In the genomic region with DNA sequence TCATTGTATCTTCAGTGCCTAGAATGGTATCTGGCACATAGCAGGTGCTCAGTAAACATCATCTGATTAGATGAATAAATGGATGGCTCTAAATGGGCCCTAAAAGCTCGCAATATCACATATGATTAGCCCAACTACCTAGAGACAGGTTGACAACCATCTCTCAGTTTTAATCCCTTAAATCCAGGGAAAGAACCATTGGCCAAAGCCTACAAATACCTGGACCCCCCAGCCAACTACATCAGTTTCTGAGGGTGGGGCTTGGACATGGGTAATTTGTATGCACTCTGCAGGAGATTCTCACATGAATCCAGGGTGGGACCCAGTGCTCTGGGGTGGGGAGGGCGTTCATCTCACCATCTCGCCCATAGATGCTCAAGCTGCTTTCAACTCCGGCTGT, we compare ENCODE assay signal across 19 cellular contexts. TPM values are rescaled to one million over a fixed set of nuclear protein-coding genes. Genes with fewer than 3 reads are reported as not detected.
"Had no signal": no experiment of that assay in that cellular context is flagged by ENCODE, and none has a peak within 500 bp of the region (broad histone marks: within the 10 kb centered on the region; RNA-seq: fewer than 3 reads in every experiment).

No MANE protein-coding gene starts in this region.

- H3K9me3 Mint-ChIP-seq: stimulated activated naive B cell treated with anti-CD40 and anti-IgM and Interleukin-4, amounts not matched to agents 10 μg/mL and 1 μg/mL and 100 μg/mL, for 72 hours had no signal

- H3K27ac Mint-ChIP-seq: nephron had no signal

- H3K27me3 Mint-ChIP-seq: stimulated activated naive B cell treated with anti-CD40 and anti-IgM and Interleukin-4, amounts not matched to agents 10 μg/mL and 1 μg/mL and 100 μg/mL, for 72 hours had no signal

- H3K4me1 Mint-ChIP-seq: nephron had no signal

- H3K4me3 Mint-ChIP-seq: nephron had no signal

- ATAC-seq: gastrocnemius medialis; heart right ventricle; left lobe of liver; mucosa of descending colon; stimulated activated naive B cell treated with anti-CD40 and anti-IgM and Interleukin-4, amounts not matched to agents 10 μg/mL and 1 μg/mL and 100 μg/mL, for 72 hours had no signal

- DNase-seq: cortex of kidney; dorsolateral prefrontal cortex; effector CD8-positive, alpha-beta T cell; gastrocnemius medialis; heart right ventricle; islet precursor cell; mammary epithelial cell; mucosa of descending colon; posterior cingulate gyrus; sigmoid colon; stimulated activated CD4-positive, alpha-beta T cell treated with anti-CD3 and anti-CD28 coated beads, Interleukin-2, amount 100 ng/mL, for 24 hours; stimulated activated CD4-positive, alpha-beta T cell treated with anti-CD3 and anti-CD28 coated beads, Interleukin-4, amount 100 ng/mL, for 4 hours; stimulated activated naive B cell treated with anti-CD40 and anti-IgM and Interleukin-4, amounts not matched to agents 10 μg/mL and 1 μg/mL and 100 μg/mL, for 72 hours; stomach; substantia nigra; transverse colon had no signal

RNA-seq across cellular contexts. Expression of gene DTX1, which starts 4.8 kb away (rescaled TPM):
- total RNA-seq: fibroblast of villous mesenchyme had no signal
